28 cellular contexts compared by ENCODE assay signal in genomic region chr11:126169291-126169690, GRCh38.
"Had no signal": no experiment of that assay in that cellular context is flagged by ENCODE, and none has a peak within 500 bp of the region (broad histone marks: within the 10 kb centered on the region; RNA-seq: fewer than 3 reads in every experiment).

No MANE protein-coding gene starts in this region.

- H3K9me3 ChIP-seq: left ventricle myocardium inferior, mucosa of descending colon, pancreas, prostate gland, suprapubic skin, thoracic aorta, tibial artery, uterus had no signal

- H3K4me3 Mint-ChIP-seq: naive thymus-derived CD4-positive, alpha-beta T cell; natural killer cell treated with Interleukin-12 subunit alpha and Interleukin-12 subunit beta and Interleukin-15 and Interleukin-18, amount 100 ng/mL, for 72 hours; neural crest cell; stimulated activated effector memory CD8-positive, alpha-beta T cell treated with anti-CD3 and anti-CD28 coated beads, Interleukin-12 subunit alpha, Interleukin-12 subunit beta, amount 100 ng/mL, for 72 hours; stimulated activated naive CD8-positive, alpha-beta T cell treated with anti-CD3 and anti-CD28 coated beads, Interleukin-15, Interleukin-2, amounts not matched to agents 100 ng/mL and 50 ng/mL, for 24 hours had no signal

- H3K27me3 ChIP-seq: hepatocyte, pancreas, suprapubic skin, tibial artery, uterus had no signal

- H3K4me2 ChIP-seq: hepatocyte had no signal

- FAIRE-seq: pancreas had no signal

- H3K4me1 ChIP-seq: left ventricle myocardium inferior, pancreas, prostate gland, tibial artery had no signal

- H3K27me3 Mint-ChIP-seq: stimulated activated naive CD8-positive, alpha-beta T cell treated with anti-CD3 and anti-CD28 coated beads, Interleukin-15, Interleukin-2, amounts not matched to agents 100 ng/mL and 50 ng/mL, for 24 hours had no signal

- H3K27ac Mint-ChIP-seq: naive thymus-derived CD4-positive, alpha-beta T cell; natural killer cell treated with Interleukin-12 subunit alpha and Interleukin-12 subunit beta and Interleukin-15 and Interleukin-18, amount 100 ng/mL, for 72 hours; stimulated activated effector memory CD8-positive, alpha-beta T cell treated with anti-CD3 and anti-CD28 coated beads, Interleukin-12 subunit alpha, Interleukin-12 subunit beta, amount 100 ng/mL, for 72 hours; stimulated activated naive CD8-positive, alpha-beta T cell treated with anti-CD3 and anti-CD28 coated beads, Interleukin-15, Interleukin-2, amounts not matched to agents 100 ng/mL and 50 ng/mL, for 24 hours had no signal

- H3K4me1 Mint-ChIP-seq: stimulated activated effector memory CD8-positive, alpha-beta T cell treated with anti-CD3 and anti-CD28 coated beads, Interleukin-12 subunit alpha, Interleukin-12 subunit beta, amount 100 ng/mL, for 72 hours had no signal

- H3K36me3 Mint-ChIP-seq: naive thymus-derived CD4-positive, alpha-beta T cell; natural killer cell treated with Interleukin-12 subunit alpha and Interleukin-12 subunit beta and Interleukin-15 and Interleukin-18, amount 100 ng/mL, for 72 hours; stimulated activated effector memory CD8-positive, alpha-beta T cell treated with anti-CD3 and anti-CD28 coated beads, Interleukin-12 subunit alpha, Interleukin-12 subunit beta, amount 100 ng/mL, for 72 hours had no signal

- H3K36me3 ChIP-seq: left ventricle myocardium inferior, pancreas, prostate gland, suprapubic skin, thoracic aorta, tibial artery, uterus had no signal

- H3K79me2 ChIP-seq: hepatocyte had no signal

- H2AFZ ChIP-seq: hepatocyte had no signal

- DNase-seq: islet precursor cell; left ventricle myocardium inferior; midbrain; mucosa of descending colon; naive thymus-derived CD4-positive, alpha-beta T cell; nucleus accumbens; retina; right cardiac atrium; stimulated activated CD4-positive, alpha-beta T cell treated with anti-CD3 and anti-CD28 coated beads, Interleukin-12 subunit alpha, Interleukin-12 subunit beta, amount 100 ng/mL, for 4 hours; stimulated activated CD4-positive, alpha-beta T cell treated with anti-CD3 and anti-CD28 coated beads, Interleukin-15, amount 100 ng/mL, for 24 hours; stimulated activated CD4-positive, alpha-beta T cell treated with anti-CD3 and anti-CD28 coated beads, Interleukin-2, amount 100 ng/mL, for 24 hours; stimulated activated CD4-positive, alpha-beta T cell treated with anti-CD3 and anti-CD28 coated beads, Interleukin-4, amount 100 ng/mL, for 1 hour; stimulated activated naive CD4-positive, alpha-beta T cell; tibial artery; trophoblast cell; uterus had no signal

- ATAC-seq: mucosa of descending colon; naive thymus-derived CD4-positive, alpha-beta T cell; natural killer cell treated with Interleukin-12 subunit alpha and Interleukin-12 subunit beta and Interleukin-15 and Interleukin-18, amount 100 ng/mL, for 72 hours; pancreas; right cardiac atrium; sciatic nerve; stimulated activated effector memory CD8-positive, alpha-beta T cell treated with anti-CD3 and anti-CD28 coated beads, Interleukin-12 subunit alpha, Interleukin-12 subunit beta, amount 100 ng/mL, for 72 hours had no signal

- H3K27ac ChIP-seq: hepatocyte, left ventricle myocardium inferior, pancreas, prostate gland, suprapubic skin, thoracic aorta, tibial artery, uterus had no signal

- H3K9me3 Mint-ChIP-seq: naive thymus-derived CD4-positive, alpha-beta T cell; natural killer cell treated with Interleukin-12 subunit alpha and Interleukin-12 subunit beta and Interleukin-15 and Interleukin-18, amount 100 ng/mL, for 72 hours; neural crest cell; stimulated activated effector memory CD8-positive, alpha-beta T cell treated with anti-CD3 and anti-CD28 coated beads, Interleukin-12 subunit alpha, Interleukin-12 subunit beta, amount 100 ng/mL, for 72 hours; stimulated activated naive CD8-positive, alpha-beta T cell treated with anti-CD3 and anti-CD28 coated beads, Interleukin-15, Interleukin-2, amounts not matched to agents 100 ng/mL and 50 ng/mL, for 24 hours had no signal

- H3K4me3 ChIP-seq: hepatocyte, left ventricle myocardium inferior, lung, mucosa of descending colon, pancreas, prostate gland, skin epidermis, suprapubic skin, thoracic aorta, tibial artery, uterus had no signal
